In the genomic region with DNA sequence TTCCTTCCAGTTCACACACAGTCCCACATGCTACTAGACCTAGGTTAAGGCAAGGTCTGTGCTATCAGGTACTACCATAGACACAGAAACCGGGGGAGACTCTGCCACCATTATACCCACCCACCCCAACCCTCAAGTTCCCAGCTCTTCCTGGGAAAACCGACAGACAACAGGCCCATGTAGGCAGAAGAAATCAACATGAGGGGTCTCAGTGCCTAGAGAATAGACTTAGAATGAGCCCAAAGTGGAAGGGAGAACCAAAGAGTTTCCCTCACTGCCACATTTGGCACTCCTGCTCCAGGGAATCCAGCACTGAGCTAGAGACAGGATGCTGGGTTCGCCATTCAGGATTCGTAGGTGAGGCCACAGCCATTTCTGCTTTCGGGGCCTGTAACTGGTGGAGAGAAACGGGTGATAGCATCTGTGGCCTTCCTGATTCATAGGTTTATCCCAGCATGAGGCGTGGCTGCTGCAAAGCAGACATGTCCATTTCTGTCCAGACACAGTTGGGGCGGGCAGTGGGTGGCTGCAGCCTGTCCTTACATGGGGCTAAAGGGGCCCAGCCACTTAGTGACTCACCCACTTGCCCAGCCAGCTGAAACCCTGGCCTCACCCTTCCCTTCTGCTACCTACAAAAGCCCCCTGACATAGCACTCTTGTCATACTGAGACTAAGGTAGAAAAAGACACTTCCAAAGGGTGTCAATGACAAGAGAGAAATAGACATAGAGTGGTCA, we compare ENCODE assay signal across 8 cellular contexts.
DNase-seq lines count a peak whose midpoint lies in the region; ATAC-seq, FAIRE-seq and TF ChIP-seq lines count a peak whose summit lies in the region.

No MANE protein-coding gene starts in this region.

- ATAC-seq in HepG2 (peak; percentile 11), right lobe of liver (no peak), HG02642 (IDR thresholded peaks at IDR 0.05; ENCODE audit: poor library complexity, unreplicated experiment) (no peak)

- H3K9ac ChIP-seq in HepG2 (ENCODE audit: insufficient read depth, low read depth, low read length) (peak overlapping the region; percentile 45), trophoblast cell (ENCODE audit: low read length) (no peak overlapping the region)

- no peaks in the 10 kb centered on the region for H3K9me3 Mint-ChIP-seq in chondrocyte (ENCODE audit: low read depth)

- intact Hi-C loops in HepG2 (cut with micrococcal nuclease; ENCODE audit: unreplicated experiment): no loop called here
- intact Hi-C loops in right lobe of liver (cut with DNase I): loop anchor here in 1 of 2 donors (10.0 kb wide), 1 partner anchor 66 kb away; a partner anchor contains a TSS

- peak overlapping the region; percentile 62 for H2BK120ac ChIP-seq in trophoblast cell (ENCODE audit: insufficient read depth, low read length, poor library complexity)

- no peaks in the 10 kb centered on the region for H3K79me2 ChIP-seq in HepG2 (ENCODE audit: insufficient read depth, low read length)
- H3K79me2 ChIP-seq in trophoblast cell (ENCODE audit: control insufficient read depth, insufficient read depth, low read length, poor library complexity): peaks cover 9% of the 10 kb centered on the region

- H3K4me3 ChIP-seq in HepG2 (replicated peaks in 1 of 3; ENCODE audit: insufficient read depth in 1 of 3, low read depth in 2 of 3, low read length in 3 of 3) (peak overlapping the region in 2 of 3 experiments; percentile 15 to 47; a peak in 2 of 6 replicates), right lobe of liver (no peak overlapping the region), trophoblast cell (ENCODE audit: low read depth, low read length) (no peak overlapping the region)

- CTCF ChIA-PET in HepG2 (lab: Yijun Ruan, JAX; ENCODE audit: low intra/inter-chr PET ratio, low total read pairs): no interaction called here

- H3K27ac ChIP-seq in HepG2 (ENCODE audit: extremely low read length, insufficient read depth, low read length) (peak overlapping the region; percentile 53), right lobe of liver (no peak overlapping the region), trophoblast cell (ENCODE audit: low read depth, low read length) (peak overlapping the region; percentile 97)

- H3K14ac ChIP-seq in trophoblast cell (ENCODE audit: low read length): peak overlapping the region; percentile 52

- H3K4me1 ChIP-seq in HepG2 (ENCODE audit: insufficient read depth, low read length) (peaks cover 92% of the 10 kb centered on the region), right lobe of liver (peaks cover 0 to 42% (median 13%) of the 10 kb centered on the region in 4 donors), trophoblast cell (ENCODE audit: control insufficient read depth in 1 of 2, insufficient read depth in 2 of 2, low read length in 2 of 2) (peaks cover 54 to 62% of the 10 kb centered on the region in 2 experiments)

- POLR2A ChIA-PET in HepG2 (lab: Yijun Ruan, JAX): interaction anchor here (0.9 to 2.2 kb wide), 6 partner anchors 9 to 69 kb away, joined by 3 to 10 read pairs (median 4); no protein-coding TSS in a partner anchor

- H3K18ac ChIP-seq in trophoblast cell (ENCODE audit: low read length): peak overlapping the region; percentile 32

- peak overlapping the region; percentile 77 for H2AK5ac ChIP-seq in trophoblast cell (ENCODE audit: low read length)

- DNase-seq in HepG2 (ENCODE audit: low spot score) (peak; percentile 81), right lobe of liver (no peak), HTR-8/SVneo (ENCODE audit: insufficient read length, low spot score) (peak; percentile 75), chondrocyte (ENCODE audit: low spot score) (no peak), trophoblast cell (peak; percentile 88 to 97), Kasumi-1 (lab: John Stamatoyannopoulos, UW) (no peak), DMS79 (lab: John Stamatoyannopoulos, UW) (no peak)

- TF ChIP-seq POLR2A in HepG2 (IDR thresholded peaks at IDR 0.05; ENCODE audit: insufficient read depth in 1 of 2, low read depth in 2 of 2, low read length in 2 of 2) (no peak), right lobe of liver (IDR thresholded peaks at IDR 0.05) (no peak)

- H4K8ac ChIP-seq in trophoblast cell (ENCODE audit: low read depth, low read length): peak overlapping the region; percentile 20

- H2AFZ ChIP-seq in HepG2 (ENCODE audit: low read length) (peak overlapping the region; percentile 70), trophoblast cell (ENCODE audit: insufficient read depth, low read length, poor library complexity) (peak overlapping the region; percentile 37)

- peak overlapping the region; percentile 12 for H3K4ac ChIP-seq in trophoblast cell (ENCODE audit: low read depth, low read length)

- no peak for TF ChIP-seq RAD21 in HepG2 (CRISPR knock-in tag; IDR thresholded peaks at IDR 0.05)

- no peaks in the 10 kb centered on the region for H3K27me3 Mint-ChIP-seq in chondrocyte (ENCODE audit: low read depth)

- no peaks in the 10 kb centered on the region for H3K9me3 ChIP-seq in HepG2 (ENCODE audit: low read length)
- no peaks in the 10 kb centered on the region for H3K9me3 ChIP-seq in right lobe of liver
- H3K9me3 ChIP-seq in trophoblast cell (ENCODE audit: insufficient read depth, low read depth, low read length): no peaks in the 10 kb centered on the region

- no TSS peak for BruUV-seq in HepG2 (replicated peaks; lab: Mats Ljungman, UMichigan)

- H3K27me3 ChIP-seq in HepG2 (ENCODE audit: control insufficient read depth in 1 of 2, insufficient read depth in 2 of 2, low read length in 2 of 2) (no peaks in the 10 kb centered on the region), right lobe of liver (no peaks in the 10 kb centered on the region), trophoblast cell (ENCODE audit: insufficient read depth, low read length) (no peaks in the 10 kb centered on the region)

- TF ChIP-seq CTCF in HepG2 (CRISPR knock-in tag; IDR thresholded peaks at IDR 0.05) (no peak), right lobe of liver (IDR thresholded peaks at IDR 0.05) (no peak), chondrocyte (IDR thresholded peaks at IDR 0.05) (no peak)

- peak overlapping the region; percentile 72 for H3K4me2 ChIP-seq in HepG2 (ENCODE audit: low read depth, low read length)
- H3K4me2 ChIP-seq in trophoblast cell (ENCODE audit: low read length): peak overlapping the region; percentile 50

- H4K12ac ChIP-seq in trophoblast cell (ENCODE audit: low read depth, low read length): peak overlapping the region; percentile 1

- FAIRE-seq in HepG2 (lab: Jason Lieb, UNC) (peak; percentile 4), HTR-8/SVneo (lab: Jason Lieb, UNC) (peak; percentile 97)

- in situ Hi-C loops in HepG2 (cut with HindIII; ENCODE audit: extremely low pct_ligation_motif_present, low pct_unique_long_range_greater_than_20kb): no loop called here

- 19% methylated on average over 2 of the region's 8 CpGs for WGBS in HepG2 (ENCODE audit: low lambda C conversion rate)
- WGBS in right lobe of liver (ENCODE audit: insufficient coverage, low coverage, low lambda C conversion rate, missing lambda C conversion rate): 92% methylated on average over 2 of the region's 8 CpGs
- WGBS in trophoblast cell (ENCODE audit: extremely low coverage, insufficient coverage, insufficient read length): no CpG with 5 or more reads among the region's 8 CpGs

- no peaks in the 10 kb centered on the region for H4K20me1 ChIP-seq in HepG2 (ENCODE audit: insufficient read depth, low read length)

- H2BK12ac ChIP-seq in trophoblast cell (ENCODE audit: low read length): peak overlapping the region; percentile 81

- H3K36me3 ChIP-seq in HepG2 (replicated peaks in 1 of 2; ENCODE audit: control insufficient read depth in 1 of 2, insufficient read depth in 2 of 2, low read length in 2 of 2) (no peaks in the 10 kb centered on the region), right lobe of liver (no peaks in the 10 kb centered on the region), trophoblast cell (ENCODE audit: control insufficient read depth in 1 of 2, insufficient read depth in 2 of 2, low read length in 2 of 2) (peaks cover 0 to 1% of the 10 kb centered on the region in 2 experiments)

- peak overlapping the region; percentile 81 for H2BK5ac ChIP-seq in trophoblast cell (ENCODE audit: low read depth, low read length, poor library complexity)

- no peak overlapping the region for H3K23ac ChIP-seq in trophoblast cell (ENCODE audit: low read length)

- no peak overlapping the region for H3K4me3 Mint-ChIP-seq in chondrocyte (ENCODE audit: unreplicated experiment)

- H3K27ac Mint-ChIP-seq in chondrocyte (ENCODE audit: unreplicated experiment): peak overlapping the region; percentile 83

- no peaks in the 10 kb centered on the region for H3K36me3 Mint-ChIP-seq in chondrocyte (ENCODE audit: low read depth)

- TF ChIP-seq EP300 in HepG2 (IDR thresholded peaks at IDR 0.05; ENCODE audit: low read depth in 2 of 2, low read length in 2 of 2) (no peak), HepG2 (CRISPR knock-in tag; IDR thresholded peaks at IDR 0.05; ENCODE audit: borderline replicate concordance) (no peak)

- peaks cover 59% of the 10 kb centered on the region for H3K79me1 ChIP-seq in trophoblast cell (ENCODE audit: low read length)

- H4K91ac ChIP-seq in trophoblast cell (ENCODE audit: low read depth, low read length): peak overlapping the region; percentile 95

- H3K4me1 Mint-ChIP-seq in chondrocyte (ENCODE audit: low read depth): peaks cover 78% of the 10 kb centered on the region

TF ChIP-seq in HepG2, 621 proteins besides CTCF, POLR2A, EP300 and RAD21 (continues in another document):
- no peak for TF ChIP-seq CREB1 (IDR thresholded peaks at IDR 0.05)
- no peak for TF ChIP-seq CREB1 (CRISPR knock-in tag; IDR thresholded peaks at IDR 0.05)
- no peak for TF ChIP-seq SALL2 (CRISPR knock-in tag; IDR thresholded peaks at IDR 0.05)
- TF ChIP-seq ZNF773 (CRISPR knock-in tag; IDR thresholded peaks at IDR 0.05; ENCODE audit: borderline replicate concordance): no peak
- TF ChIP-seq ZNF772 (CRISPR knock-in tag; IDR thresholded peaks at IDR 0.05): 0 out of 2 replicates have a peak, but pooled peaks have one; percentile 25
- no peak for TF ChIP-seq SIX4 (CRISPR knock-in tag; IDR thresholded peaks at IDR 0.05)

Comparison
In these comparisons a context has a peak if more than half of its experiments do, and no peak if none do; other contexts are left out.
1. DNase-seq: peak in HepG2 (single experiment), HTR-8/SVneo (single experiment) and trophoblast cell (2 of 2); none in right lobe of liver (0 of 3), chondrocyte (single experiment), Kasumi-1 (0 of 2) and DMS79 (single experiment).
2. H3K27ac ChIP-seq: peak in HepG2 (single experiment) and trophoblast cell (single experiment); none in right lobe of liver (0 of 3).
3. H3K4me3 ChIP-seq: peak in HepG2 (2 of 3); none in right lobe of liver (0 of 3) and trophoblast cell (single experiment).